1 cellular context compared by ENCODE assay signal in genomic region chr17:82494236-82495055, GRCh38.
TF ChIP-seq lines count a peak whose summit lies in the region.

No MANE protein-coding gene starts in this region.

TF ChIP-seq in GM12878, 131 proteins besides CTCF, POLR2A, EP300 and RAD21 (continued from another document and continues in another):
- TF ChIP-seq NKRF (conservative IDR thresholded peaks at IDR 0.05) (peak; percentile 38; the same call in 1 of the 2 replicates), POLR2AphosphoS2 (IDR thresholded peaks at IDR 0.05; ENCODE audit: low read depth, low read length) (no peak), SREBF2 (IDR thresholded peaks at IDR 0.05; ENCODE audit: low read length) (peak; percentile 94), LARP7 (IDR thresholded peaks at IDR 0.05) (no peak), MEF2A (IDR thresholded peaks at IDR 0.05; ENCODE audit: insufficient read depth, low read depth, low read length) (peak; percentile 86), RB1 (IDR thresholded peaks at IDR 0.05; ENCODE audit: borderline replicate concordance) (peak; percentile 70; the same call in 1 of the 2 replicates), BHLHE40 (IDR thresholded peaks at IDR 0.05; ENCODE audit: borderline replicate concordance in 1 of 2, low read depth in 2 of 2, low read length in 1 of 2) (peak; percentile 33 to 83; a peak in 3 of 4 replicates), WRNIP1 (IDR thresholded peaks at IDR 0.05; ENCODE audit: borderline replicate concordance, low read depth, low read length) (no peak), POU2F2 (IDR thresholded peaks at IDR 0.05; ENCODE audit: borderline replicate concordance, low read depth, low read length) (peak; percentile 84; the same call in 2 of the 3 replicates), ASH2L (IDR thresholded peaks at IDR 0.05; ENCODE audit: borderline replicate concordance, low read depth) (no peak), NFXL1 (IDR thresholded peaks at IDR 0.05; ENCODE audit: borderline replicate concordance) (no peak), SMARCA5 (IDR thresholded peaks at IDR 0.05) (peak; percentile 98), NRF1 (conservative IDR thresholded peaks at IDR 0.05; ENCODE audit: low read depth, low read length) (no peak), PML (IDR thresholded peaks at IDR 0.05; ENCODE audit: low read length) (0 out of 2 replicates have a peak, but pooled peaks have one; percentile 48), BCL11A (IDR thresholded peaks at IDR 0.05; ENCODE audit: low read depth, low read length) (no peak), CHD2 (IDR thresholded peaks at IDR 0.05; ENCODE audit: borderline replicate concordance, low read depth, low read length) (no peak), TBL1XR1 (IDR thresholded peaks at IDR 0.05; ENCODE audit: low read depth, low read length) (peak; percentile 81), PAX8 (IDR thresholded peaks at IDR 0.05) (no peak), ZNF207 (IDR thresholded peaks at IDR 0.05; ENCODE audit: borderline replicate concordance) (peak; percentile 82; the same call in 1 of the 2 replicates), JUNB (IDR thresholded peaks at IDR 0.05) (peak; percentile 59), CBFB (IDR thresholded peaks at IDR 0.05; ENCODE audit: low read depth) (peak; percentile 53; the same call in 1 of the 2 replicates), RFX5 (IDR thresholded peaks at IDR 0.05; ENCODE audit: low read depth, low read length) (no peak), MTA3 (IDR thresholded peaks at IDR 0.05; ENCODE audit: borderline replicate concordance, low read length) (no peak; the same call in 1 of the 2 replicates), FOXM1 (IDR thresholded peaks at IDR 0.05; ENCODE audit: low read depth, low read length) (peak; percentile 43; the same call in 1 of the 2 replicates), RELB (IDR thresholded peaks at IDR 0.05; ENCODE audit: low read depth) (no peak), BACH1 (IDR thresholded peaks at IDR 0.05; ENCODE audit: borderline replicate concordance) (no peak; the same call in 1 of the 2 replicates), RELA (IDR thresholded peaks at IDR 0.05; ENCODE audit: borderline replicate concordance, partially characterized antibody) (peak; percentile 30), SMAD5 (IDR thresholded peaks at IDR 0.05; ENCODE audit: low read depth) (no peak), HDGF (IDR thresholded peaks at IDR 0.05) (0 out of 2 replicates have a peak, but pooled peaks have one; percentile 35), RUNX3 (IDR thresholded peaks at IDR 0.05; ENCODE audit: low read length) (peak; percentile 78; the same call in 1 of the 2 replicates), RAD51 (IDR thresholded peaks at IDR 0.05) (peak; percentile 63), CREB1 (IDR thresholded peaks at IDR 0.05; ENCODE audit: low read depth) (peak; percentile 47), SP1 (IDR thresholded peaks at IDR 0.05; ENCODE audit: low read depth, low read length) (peak; percentile 39), ZBTB40 (IDR thresholded peaks at IDR 0.05; ENCODE audit: borderline replicate concordance) (peak; percentile 78; the same call in 1 of the 2 replicates), NR2C1 (IDR thresholded peaks at IDR 0.05) (no peak; the same call in 1 of the 2 replicates), TAF1 (IDR thresholded peaks at IDR 0.05; ENCODE audit: borderline replicate concordance, low read depth, low read length) (no peak), PKNOX1 (IDR thresholded peaks at IDR 0.05) (0 out of 2 replicates have a peak, but pooled peaks have one; percentile 17), KAT2A (conservative IDR thresholded peaks at IDR 0.05; ENCODE audit: control insufficient read depth, low read depth, low read length) (no peak), EED (IDR thresholded peaks at IDR 0.05; ENCODE audit: low read depth) (peak; percentile 66), PRDM15 (CRISPR knock-in tag; IDR thresholded peaks at IDR 0.05) (no peak), E4F1 (IDR thresholded peaks at IDR 0.05; ENCODE audit: borderline replicate concordance, partially characterized antibody) (no peak), POLR2AphosphoS5 (IDR thresholded peaks at IDR 0.05; ENCODE audit: low read length) (no peak), IKZF1 (conservative IDR thresholded peaks at IDR 0.05) (peak; percentile 81), ATF7 (IDR thresholded peaks at IDR 0.05; ENCODE audit: low read depth) (peak; percentile 59), ELK1 (IDR thresholded peaks at IDR 0.05; ENCODE audit: low read depth, low read length) (0 out of 2 replicates have a peak, but pooled peaks have one; percentile 14)
- TF ChIP-seq, protein P1, sequence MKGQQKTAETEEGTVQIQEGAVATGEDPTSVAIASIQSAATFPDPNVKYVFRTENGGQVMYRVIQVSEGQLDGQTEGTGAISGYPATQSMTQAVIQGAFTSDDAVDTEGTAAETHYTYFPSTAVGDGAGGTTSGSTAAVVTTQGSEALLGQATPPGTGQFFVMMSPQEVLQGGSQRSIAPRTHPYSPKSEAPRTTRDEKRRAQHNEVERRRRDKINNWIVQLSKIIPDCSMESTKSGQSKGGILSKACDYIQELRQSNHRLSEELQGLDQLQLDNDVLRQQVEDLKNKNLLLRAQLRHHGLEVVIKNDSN (IDR thresholded peaks at IDR 0.05; ENCODE audit: borderline replicate concordance, extremely low read length, insufficient read depth, low read depth, low read length): no peak
